Comparison of ENCODE assay signal across 1 cellular context in the genomic region with DNA sequence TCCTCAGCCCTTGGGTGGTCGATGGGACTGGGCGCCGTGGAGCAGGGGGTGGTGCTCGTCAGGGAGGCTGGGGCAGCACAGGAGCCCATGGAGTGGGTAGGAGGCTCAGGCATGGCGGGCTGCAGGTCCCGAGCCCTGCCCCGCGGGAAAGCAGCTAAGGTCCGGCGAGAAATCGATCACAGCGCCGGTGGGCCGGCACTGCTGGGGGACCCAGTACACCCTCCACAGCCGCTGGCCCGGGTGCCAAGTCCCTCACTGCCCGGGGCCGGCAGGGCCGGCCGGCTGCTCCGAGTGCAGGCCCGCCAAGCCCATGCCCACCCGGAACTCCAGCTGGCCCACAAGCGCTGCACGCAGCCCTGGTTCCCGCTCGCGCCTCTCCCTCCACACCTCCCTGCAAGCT. TPM values are rescaled to one million over a fixed set of nuclear protein-coding genes. Genes with fewer than 3 reads are reported as not detected.
"Had no signal": no experiment of that assay in that cellular context is flagged by ENCODE, and none has a peak within 500 bp of the region (broad histone marks: within the 10 kb centered on the region; RNA-seq: fewer than 3 reads in every experiment).

No MANE protein-coding gene starts in this region.

RNA-seq across cellular contexts. Expression of gene CCBE1, which starts 16.9 kb away (rescaled TPM):
- total RNA-seq: SJCRH30 had no signal
